In the genomic region with DNA sequence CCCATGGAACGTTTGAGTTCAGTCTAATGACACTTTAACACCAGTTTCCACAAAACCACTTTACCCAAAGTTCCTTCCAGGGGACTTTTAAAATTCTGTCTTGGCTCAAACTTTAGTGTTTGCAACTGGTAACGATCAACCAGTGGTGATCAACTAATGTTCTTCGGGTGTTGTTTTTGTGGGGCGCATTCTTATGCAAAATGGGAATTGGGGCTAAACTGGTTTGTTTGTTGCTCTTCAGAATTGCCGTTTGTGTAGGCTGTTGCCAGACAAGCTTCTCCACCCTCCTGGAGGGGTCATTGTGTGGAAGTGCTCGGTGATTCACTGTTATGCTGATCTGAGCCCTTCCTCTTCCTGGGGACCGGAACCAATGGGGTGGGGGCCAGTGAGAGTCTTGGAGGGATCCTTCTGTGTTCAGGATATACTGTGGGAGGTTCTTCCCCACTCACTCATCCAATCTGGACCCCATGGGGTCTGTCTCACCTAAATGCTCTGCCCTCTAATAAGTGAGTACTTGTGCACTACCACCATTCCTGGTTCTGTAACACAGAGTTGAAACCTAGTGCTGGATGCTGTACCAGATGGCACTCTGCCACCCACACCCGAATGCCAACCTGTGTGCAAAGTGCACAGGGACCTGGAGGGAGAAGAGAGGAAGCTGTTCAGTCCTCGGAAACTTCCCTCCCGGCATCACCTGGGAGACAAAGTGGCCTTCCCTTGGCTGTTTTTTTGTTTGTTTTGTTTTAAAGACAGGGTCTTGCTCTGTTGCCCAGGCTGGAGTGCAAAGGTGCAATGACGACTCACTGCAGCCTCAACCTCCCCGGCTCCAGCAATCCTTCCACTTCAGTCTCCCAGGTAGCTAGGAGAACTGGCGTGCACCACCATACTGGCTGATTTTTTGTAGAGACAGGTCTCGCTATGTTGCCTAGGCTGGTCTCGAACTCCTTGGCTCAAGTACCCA, we compare ENCODE assay signal across 8 cellular contexts. TPM values are rescaled to one million over a fixed set of nuclear protein-coding genes. Genes with fewer than 3 reads are reported as not detected.
A peak's percentile ranks its signal among the peaks of the same experiment; 100 is the strongest.
DNase-seq lines count a peak whose midpoint lies in the region; ATAC-seq and TF ChIP-seq lines count a peak whose summit lies in the region.

No MANE protein-coding gene starts in this region.

- no peaks in the 10 kb centered on the region for H3K27me3 Mint-ChIP-seq in CD8-positive, alpha-beta memory T cell
- no peaks in the 10 kb centered on the region for H3K27me3 Mint-ChIP-seq in activated naive CD8-positive, alpha-beta T cell treated with anti-CD3 and anti-CD28 coated beads, Interleukin-2, amount 10 ng/mL, durations not matched to agents 7 days and 5 days

- H3K9me3 ChIP-seq in CD8-positive, alpha-beta memory T cell (ENCODE audit: low read length), result no peaks in the 10 kb centered on the region
- H3K9me3 ChIP-seq in Loucy (ENCODE audit: insufficient read depth, low read depth, low read length), result no peaks in the 10 kb centered on the region

- H4K20me1 ChIP-seq in Loucy (ENCODE audit: insufficient read depth, low read length, poor library complexity, severe bottlenecking), result no peaks in the 10 kb centered on the region

- TF ChIP-seq CTCF in Loucy (conservative IDR thresholded peaks at IDR 0.05; ENCODE audit: low read length), result no peak

- H3K9me2 ChIP-seq in Loucy (replicated peaks; ENCODE audit: low read depth, low read length), result no peaks in the 10 kb centered on the region

- no peaks in the 10 kb centered on the region for H3F3A ChIP-seq in Loucy (ENCODE audit: low read depth)

- H3K36me3 ChIP-seq in CD8-positive, alpha-beta memory T cell (ENCODE audit: insufficient read depth, low read length), result no peaks in the 10 kb centered on the region
- H3K36me3 ChIP-seq in Loucy (ENCODE audit: insufficient read depth, low read length), result no peaks in the 10 kb centered on the region

- H2AFZ ChIP-seq in Loucy (ENCODE audit: low read length), result no peak overlapping the region

- H3K4me2 ChIP-seq in Loucy (ENCODE audit: low read depth, low read length, poor library complexity, severe bottlenecking), result peak overlapping the region; percentile 63

- H3K4me3 ChIP-seq in CD8-positive, alpha-beta memory T cell (ENCODE audit: low read length), result peak overlapping the region; percentile 72
- H3K4me3 ChIP-seq in Loucy (ENCODE audit: low read length, poor library complexity, severe bottlenecking), result peak overlapping the region; percentile 20

- H3K4me1 ChIP-seq in CD8-positive, alpha-beta memory T cell (ENCODE audit: insufficient read depth, low read length), result peaks cover 56% of the 10 kb centered on the region
- peaks cover 53% of the 10 kb centered on the region for H3K4me1 ChIP-seq in Loucy (ENCODE audit: insufficient read depth, low read length, poor library complexity, severe bottlenecking)

- CTCF ChIA-PET in CD8-positive, alpha-beta memory T cell (lab: Charles Lee), result interaction anchor here (2.1 to 2.4 kb wide), 2 partner anchors 10 to 45 kb away, joined by 5 to 8 read pairs; no protein-coding TSS in a partner anchor

- peaks cover 7% of the 10 kb centered on the region; the same call in 1 of the 2 replicates for H3K79me2 ChIP-seq in Loucy (ENCODE audit: insufficient read depth, low read length)

- peak overlapping the region; percentile 60 to 96 (median 92) for H3K27ac Mint-ChIP-seq in CD8-positive, alpha-beta memory T cell
- H3K27ac Mint-ChIP-seq in activated naive CD8-positive, alpha-beta T cell treated with anti-CD3 and anti-CD28 coated beads, Interleukin-2, amount 10 ng/mL, durations not matched to agents 7 days and 5 days, result peak overlapping the region; percentile 89

- peaks cover 56 to 77% (median 72%) of the 10 kb centered on the region in 3 donors for H3K4me1 Mint-ChIP-seq in CD8-positive, alpha-beta memory T cell
- H3K4me1 Mint-ChIP-seq in activated naive CD8-positive, alpha-beta T cell treated with anti-CD3 and anti-CD28 coated beads, Interleukin-2, amount 10 ng/mL, durations not matched to agents 7 days and 5 days, result peaks cover 65% of the 10 kb centered on the region

- peak overlapping the region; percentile 88 to 99 (median 93) for H3K4me3 Mint-ChIP-seq in CD8-positive, alpha-beta memory T cell
- H3K4me3 Mint-ChIP-seq in activated naive CD8-positive, alpha-beta T cell treated with anti-CD3 and anti-CD28 coated beads, Interleukin-2, amount 10 ng/mL, durations not matched to agents 7 days and 5 days, result peak overlapping the region; percentile 92

- no peak for DNase-seq in CD8-positive, alpha-beta memory T cell
- no peak for DNase-seq in activated naive CD8-positive, alpha-beta T cell treated with anti-CD3 and anti-CD28 coated beads, Interleukin-2, amount 10 ng/mL, durations not matched to agents 7 days and 5 days
- peak; percentile 55 to 93 for DNase-seq in lung microvascular endothelial cell (ENCODE audit: low read depth in 2 of 2)
- no peak for DNase-seq in NCI-H187 treated with DMSO at 0.1 percent for 48 hours (lab: John Stamatoyannopoulos, UW)
- DNase-seq in mesenteric fat pad (ENCODE audit: low spot score), result no peak

- H3K36me3 Mint-ChIP-seq in CD8-positive, alpha-beta memory T cell, result peaks cover 0 to 9% (median 0%) of the 10 kb centered on the region in 3 donors
- peaks cover 2% of the 10 kb centered on the region for H3K36me3 Mint-ChIP-seq in activated naive CD8-positive, alpha-beta T cell treated with anti-CD3 and anti-CD28 coated beads, Interleukin-2, amount 10 ng/mL, durations not matched to agents 7 days and 5 days

- ATAC-seq in activated naive CD8-positive, alpha-beta T cell treated with anti-CD3 and anti-CD28 coated beads, Interleukin-2, amount 10 ng/mL, durations not matched to agents 7 days and 5 days (ENCODE audit: low read depth), result no peak
- ATAC-seq in GM18502 (IDR thresholded peaks at IDR 0.05; ENCODE audit: poor library complexity, unreplicated experiment) (no peak), HG02610 (IDR thresholded peaks at IDR 0.05; ENCODE audit: unreplicated experiment) (no peak)

- POLR2A ChIA-PET in CD8-positive, alpha-beta memory T cell (lab: Charles Lee), result interaction anchor here (1.0 to 3.7 kb wide), 2 partner anchors 37 to 40 kb away, joined by 3 to 12 read pairs; no protein-coding TSS in a partner anchor
- POLR2A ChIA-PET in activated naive CD8-positive, alpha-beta T cell treated with anti-CD3 and anti-CD28 coated beads, Interleukin-2, amount 10 ng/mL, durations not matched to agents 7 days and 5 days (lab: Charles Lee), result interaction anchor here (1.2 to 4.4 kb wide), 3 partner anchors 13 to 44 kb away, joined by 7 to 32 read pairs (median 29); a partner anchor contains a TSS

- no peak overlapping the region for H3K9ac ChIP-seq in Loucy (ENCODE audit: low read depth, low read length, poor library complexity, severe bottlenecking)

- H3K27ac ChIP-seq in CD8-positive, alpha-beta memory T cell (ENCODE audit: low read depth, low read length), result no peak overlapping the region

- H3K27me3 ChIP-seq in CD8-positive, alpha-beta memory T cell (ENCODE audit: insufficient read depth, low read length, poor library complexity, severe bottlenecking), result no peaks in the 10 kb centered on the region
- no peaks in the 10 kb centered on the region for H3K27me3 ChIP-seq in Loucy (ENCODE audit: insufficient read depth, low read length, poor library complexity, severe bottlenecking)

- no peaks in the 10 kb centered on the region for H3K9me3 Mint-ChIP-seq in CD8-positive, alpha-beta memory T cell
- H3K9me3 Mint-ChIP-seq in activated naive CD8-positive, alpha-beta T cell treated with anti-CD3 and anti-CD28 coated beads, Interleukin-2, amount 10 ng/mL, durations not matched to agents 7 days and 5 days, result no peaks in the 10 kb centered on the region

RNA-seq across cellular contexts. Expression of a gene that starts 2.1 kb away (rescaled TPM):
- total RNA-seq in CD8-positive, alpha-beta memory T cell, result 10 to 100 TPM; 43.5 to 47.4 TPM
- 6.5 TPM for polyA plus RNA-seq in CD8-positive, alpha-beta memory T cell
- total RNA-seq in activated naive CD8-positive, alpha-beta T cell treated with anti-CD3 and anti-CD28 coated beads, Interleukin-2, amount 10 ng/mL, durations not matched to agents 7 days and 5 days, result 10 to 100 TPM in 1 of 2 experiments, 1 to 10 TPM in 1; 10.0 to 10.3 TPM
- 10.3 and 19.4 TPM in 2 replicates for total RNA-seq in lung microvascular endothelial cell
- total RNA-seq in mesenteric fat pad, result 2.7 TPM

RNA-seq across cellular contexts. Expression of a gene that starts 46.4 kb away (rescaled TPM):
- 100 to 1,000 TPM; 950 to 966 TPM for total RNA-seq in CD8-positive, alpha-beta memory T cell
- polyA plus RNA-seq in CD8-positive, alpha-beta memory T cell, result 742 TPM
- total RNA-seq in activated naive CD8-positive, alpha-beta T cell treated with anti-CD3 and anti-CD28 coated beads, Interleukin-2, amount 10 ng/mL, durations not matched to agents 7 days and 5 days, result 100 to 1,000 TPM; 653 to 667 TPM
- total RNA-seq in lung microvascular endothelial cell (67.1 and 89.4 TPM in 2 replicates), mesenteric fat pad (361 TPM)

RNA-seq across cellular contexts. Expression of a gene that starts 47.4 kb away (rescaled TPM):
- 100 to 1,000 TPM; 293 to 296 TPM for total RNA-seq in CD8-positive, alpha-beta memory T cell
- polyA plus RNA-seq in CD8-positive, alpha-beta memory T cell, result 107 TPM
- total RNA-seq in activated naive CD8-positive, alpha-beta T cell treated with anti-CD3 and anti-CD28 coated beads, Interleukin-2, amount 10 ng/mL, durations not matched to agents 7 days and 5 days, result 100 to 1,000 TPM; 227 to 235 TPM
- total RNA-seq in lung microvascular endothelial cell (95.0 and 103 TPM in 2 replicates), mesenteric fat pad (102 TPM)

Comparison
In these comparisons a context has a peak if more than half of its experiments do, and no peak if none do; other contexts are left out.
1. DNase-seq: peak in lung microvascular endothelial cell (2 of 2); none in CD8-positive, alpha-beta memory T cell (0 of 5), activated naive CD8-positive, alpha-beta T cell treated with anti-CD3 and anti-CD28 coated beads, Interleukin-2, amount 10 ng/mL, durations not matched to agents 7 days and 5 days (single experiment), NCI-H187 treated with DMSO at 0.1 percent for 48 hours (single experiment) and mesenteric fat pad (single experiment).